In the genomic region with DNA sequence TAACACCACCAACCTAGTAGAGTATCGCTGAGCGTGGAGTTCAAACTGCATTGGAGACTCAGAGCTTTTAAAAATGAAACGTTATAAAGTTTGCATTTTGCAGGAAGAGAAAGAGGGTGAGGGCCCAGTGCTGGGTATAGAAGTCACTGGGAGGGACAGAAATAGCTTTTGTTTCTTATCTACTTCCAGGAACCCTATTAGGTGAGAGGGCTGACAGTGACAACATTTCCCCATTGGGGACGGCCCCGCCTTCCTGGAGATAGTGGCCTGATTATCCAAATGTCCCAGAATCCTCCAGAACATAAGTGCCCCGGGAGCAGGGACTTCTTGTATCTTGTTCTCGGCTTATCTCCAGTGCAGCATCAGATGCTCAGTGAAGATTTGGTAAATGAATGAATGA, we compare ENCODE assay signal across 20 cellular contexts.
"Had no signal": no experiment of that assay in that cellular context is flagged by ENCODE, and none has a peak within 500 bp of the region (broad histone marks: within the 10 kb centered on the region; RNA-seq: fewer than 3 reads in every experiment).

No MANE protein-coding gene starts in this region.

- H3K4me3 Mint-ChIP-seq: activated B cell treated with CpG ODN at 0.5 μM for 24 hours; activated CD4-positive, alpha-beta T cell treated with anti-CD3 and anti-CD28 coated beads for 36 hours; activated naive CD8-positive, alpha-beta T cell treated with anti-CD3 and anti-CD28 coated beads, Interleukin-2, amount 50 U/mL, for 24 hours; dendritic cell treated with granulocyte-macrophage colony-stimulating factor and Interleukin-4, amounts not matched to agents 40 ng/mL and 50 ng/mL, for 4 days; mesothelial cell of epicardium; naive thymus-derived CD8-positive, alpha-beta T cell; stimulated activated naive CD8-positive, alpha-beta T cell treated with anti-CD3 and anti-CD28 coated beads, Interleukin-15, Interleukin-2, amounts not matched to agents 100 ng/mL and 50 ng/mL, for 24 hours had no signal

- H3K27me3 Mint-ChIP-seq: activated B cell treated with CpG ODN at 0.5 μM for 24 hours; stimulated activated naive CD8-positive, alpha-beta T cell treated with anti-CD3 and anti-CD28 coated beads, Interleukin-15, Interleukin-2, amounts not matched to agents 100 ng/mL and 50 ng/mL, for 24 hours had no signal

- H3K27me3 ChIP-seq: right lobe of liver had no signal

- H3K36me3 Mint-ChIP-seq: mesothelial cell of epicardium; naive thymus-derived CD8-positive, alpha-beta T cell had no signal

- H3K4me3 ChIP-seq: cardiac muscle cell, lung, psoas muscle, right lobe of liver, skin epidermis, tibial artery had no signal

- H3K4me1 Mint-ChIP-seq: activated B cell treated with CpG ODN at 0.5 μM for 24 hours; activated CD4-positive, alpha-beta T cell treated with anti-CD3 and anti-CD28 coated beads for 36 hours; activated naive CD8-positive, alpha-beta T cell treated with anti-CD3 and anti-CD28 coated beads, Interleukin-2, amount 50 U/mL, for 24 hours; mesothelial cell of epicardium had no signal

- H3K36me3 ChIP-seq: cardiac muscle cell, right lobe of liver, tibial artery had no signal

- ATAC-seq: activated CD4-positive, alpha-beta T cell treated with anti-CD3 and anti-CD28 coated beads for 36 hours; activated naive CD8-positive, alpha-beta T cell treated with anti-CD3 and anti-CD28 coated beads, Interleukin-2, amount 50 U/mL, for 24 hours; left colon; naive thymus-derived CD8-positive, alpha-beta T cell had no signal

- H3K27ac Mint-ChIP-seq: activated B cell treated with CpG ODN at 0.5 μM for 24 hours; activated CD4-positive, alpha-beta T cell treated with anti-CD3 and anti-CD28 coated beads for 36 hours; activated naive CD8-positive, alpha-beta T cell treated with anti-CD3 and anti-CD28 coated beads, Interleukin-2, amount 50 U/mL, for 24 hours; dendritic cell treated with granulocyte-macrophage colony-stimulating factor and Interleukin-4, amounts not matched to agents 40 ng/mL and 50 ng/mL, for 4 days; mesothelial cell of epicardium; naive thymus-derived CD8-positive, alpha-beta T cell; stimulated activated naive CD8-positive, alpha-beta T cell treated with anti-CD3 and anti-CD28 coated beads, Interleukin-15, Interleukin-2, amounts not matched to agents 100 ng/mL and 50 ng/mL, for 24 hours had no signal

- H3K4me1 ChIP-seq: right lobe of liver, tibial artery had no signal

- DNase-seq: activated B cell treated with CpG ODN at 0.5 μM for 24 hours; activated CD4-positive, alpha-beta T cell treated with anti-CD3 and anti-CD28 coated beads for 36 hours; activated CD4-positive, alpha-beta T cell treated with anti-CD3 and anti-CD28 coated beads, Interleukin-2, amount 50 U/mL, for 4 hours; activated naive CD4-positive, alpha-beta T cell treated with anti-CD3 and anti-CD28 coated beads, Interleukin-2, amount 50 U/mL, for 16 hours; activated naive CD8-positive, alpha-beta T cell treated with anti-CD3 and anti-CD28 coated beads, Interleukin-2, amount 50 U/mL, for 24 hours; effector CD8-positive, alpha-beta T cell; foreskin melanocyte; left colon; psoas muscle; stimulated activated CD4-positive, alpha-beta T cell treated with anti-CD3 and anti-CD28 coated beads, Interleukin-1b, Interleukin-23, amount 100 ng/mL, for 48 hours; T-helper 9 cell had no signal

- H3K27ac ChIP-seq: cardiac muscle cell, psoas muscle, right lobe of liver, skin epidermis, tibial artery had no signal

- H3K9me3 ChIP-seq: psoas muscle, right lobe of liver, tibial artery had no signal

- H3K9me3 Mint-ChIP-seq: activated B cell treated with CpG ODN at 0.5 μM for 24 hours; activated naive CD8-positive, alpha-beta T cell treated with anti-CD3 and anti-CD28 coated beads, Interleukin-2, amount 50 U/mL, for 24 hours; dendritic cell treated with granulocyte-macrophage colony-stimulating factor and Interleukin-4, amounts not matched to agents 40 ng/mL and 50 ng/mL, for 4 days; mesothelial cell of epicardium; stimulated activated naive CD8-positive, alpha-beta T cell treated with anti-CD3 and anti-CD28 coated beads, Interleukin-15, Interleukin-2, amounts not matched to agents 100 ng/mL and 50 ng/mL, for 24 hours had no signal
